ENCODE assay signal across 22 cellular contexts in the genomic region with DNA sequence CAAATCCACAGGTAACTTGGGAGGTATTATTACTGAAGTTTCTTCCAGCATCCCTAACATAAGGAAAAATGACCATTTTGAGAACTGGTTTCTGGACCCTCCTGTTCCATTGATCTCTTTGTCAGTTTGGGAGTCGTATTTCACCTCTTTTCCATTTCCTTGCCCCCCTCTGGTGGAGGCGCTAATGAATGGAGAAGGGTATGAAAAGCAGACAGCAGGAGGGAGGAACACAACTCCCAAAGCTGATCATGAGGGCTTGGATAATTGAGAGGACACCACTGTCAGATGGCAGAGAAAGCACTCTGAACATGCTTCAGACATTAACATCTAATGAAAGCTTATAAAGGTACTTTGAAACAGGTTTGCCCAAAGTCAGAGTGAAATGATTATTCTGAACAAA. TPM values are rescaled to one million over a fixed set of nuclear protein-coding genes. Genes with fewer than 3 reads are reported as not detected.
DNase-seq lines count a peak whose midpoint lies in the region; ATAC-seq and TF ChIP-seq lines count a peak whose summit lies in the region.
"Had no signal": no experiment of that assay in that cellular context is flagged by ENCODE, and none has a peak within 500 bp of the region (broad histone marks: within the 10 kb centered on the region; RNA-seq: fewer than 3 reads in every experiment).

No MANE protein-coding gene starts in this region.

- H3K27ac ChIP-seq in mammary epithelial cell (ENCODE audit: insufficient read depth, low read depth, low read length), result no peak overlapping the region
- no peak overlapping the region for H3K27ac ChIP-seq in breast epithelium
- no peak overlapping the region for H3K27ac ChIP-seq in iPS DF 6.9 (ENCODE audit: low read length)
- no peak overlapping the region for H3K27ac ChIP-seq in trophoblast cell (ENCODE audit: low read depth, low read length)
- H3K27ac ChIP-seq: BLaER1 treated with 17β-estradiol and CSF1 and Interleukin-3, amounts not matched to agents 10 nM and 100 nM; HL-60 had no signal

- in situ Hi-C loops in mammary epithelial cell (cut with MboI; ENCODE audit: low sequenced_read_pairs in 2 of 2), result no loop called here

- H3K4me2 ChIP-seq in mammary epithelial cell (ENCODE audit: insufficient read depth, low read depth, low read length) (no peak overlapping the region), trophoblast cell (ENCODE audit: low read length) (no peak overlapping the region)
- H3K4me2 ChIP-seq: BLaER1 treated with 17β-estradiol and CSF1 and Interleukin-3, amounts not matched to agents 10 nM and 100 nM; SK-N-SH had no signal

- no peak for ATAC-seq in GM18867 (IDR thresholded peaks at IDR 0.05; ENCODE audit: unreplicated experiment)
- ATAC-seq: CD8-positive, alpha-beta T cell had no signal

- H4K12ac ChIP-seq in trophoblast cell (ENCODE audit: low read depth, low read length), result no peak overlapping the region

- CTCF ChIA-PET in mammary epithelial cell (lab: Charles Lee; ENCODE audit: low non-redundant PET), result no interaction called here

- H3K4me3 ChIP-seq in mammary epithelial cell (replicated peaks in 1 of 3; ENCODE audit: insufficient read depth in 1 of 3, low read depth in 2 of 3, low read length in 3 of 3) (no peak overlapping the region), breast epithelium (no peak overlapping the region), NT2/D1 (ENCODE audit: insufficient read length, low read depth) (no peak overlapping the region), iPS DF 6.9 (ENCODE audit: low read length) (no peak overlapping the region), trophoblast cell (ENCODE audit: low read depth, low read length) (no peak overlapping the region)
- H3K4me3 ChIP-seq: BLaER1 treated with 17β-estradiol and CSF1 and Interleukin-3, amounts not matched to agents 10 nM and 100 nM; HAP-1 had no signal

- H3K9me3 Mint-ChIP-seq in endothelial cell (ENCODE audit: unreplicated experiment), result no peaks in the 10 kb centered on the region

- no peaks in the 10 kb centered on the region for H3K4me1 ChIP-seq in mammary epithelial cell (ENCODE audit: insufficient read depth, low read length)
- no peaks in the 10 kb centered on the region for H3K4me1 ChIP-seq in breast epithelium
- peaks cover 2% of the 10 kb centered on the region for H3K4me1 ChIP-seq in NT2/D1 (ENCODE audit: insufficient read depth, insufficient read length)
- peaks cover 4% of the 10 kb centered on the region for H3K4me1 ChIP-seq in iPS DF 6.9 (ENCODE audit: control insufficient read depth, insufficient read depth, low read length)
- H3K4me1 ChIP-seq in trophoblast cell (ENCODE audit: control insufficient read depth in 1 of 2, insufficient read depth in 2 of 2, low read length in 2 of 2), result no peaks in the 10 kb centered on the region
- H3K4me1 ChIP-seq: BLaER1 treated with 17β-estradiol and CSF1 and Interleukin-3, amounts not matched to agents 10 nM and 100 nM; HAP-1 had no signal

- H2BK120ac ChIP-seq in trophoblast cell (ENCODE audit: insufficient read depth, low read length, poor library complexity), result no peak overlapping the region

- TF ChIP-seq CTCF in mammary epithelial cell (conservative IDR thresholded peaks at IDR 0.05 in 1 of 2, IDR thresholded peaks at IDR 0.05 in 1 of 2; ENCODE audit: extremely low read depth in 1 of 2, insufficient read depth in 1 of 2, low read depth in 1 of 2, low read length in 2 of 2), result no peak
- no peak for TF ChIP-seq CTCF in breast epithelium (IDR thresholded peaks at IDR 0.05)
- no peak for TF ChIP-seq CTCF in endothelial cell (IDR thresholded peaks at IDR 0.05; ENCODE audit: unreplicated experiment)

- H3K4me3 Mint-ChIP-seq in endothelial cell (ENCODE audit: unreplicated experiment), result no peak overlapping the region
- H3K4me3 Mint-ChIP-seq: CD8-positive, alpha-beta T cell had no signal

- H3K27me3 ChIP-seq in mammary epithelial cell (ENCODE audit: insufficient read depth, low read length) (no peaks in the 10 kb centered on the region), breast epithelium (no peaks in the 10 kb centered on the region), NT2/D1 (ENCODE audit: insufficient read depth, insufficient read length) (no peaks in the 10 kb centered on the region), iPS DF 6.9 (ENCODE audit: control insufficient read depth, insufficient read depth, low read length) (no peaks in the 10 kb centered on the region), trophoblast cell (ENCODE audit: insufficient read depth, low read length) (no peaks in the 10 kb centered on the region)

- no peak overlapping the region for H3K9ac ChIP-seq in mammary epithelial cell (ENCODE audit: insufficient read depth, low read length)
- no peak overlapping the region for H3K9ac ChIP-seq in NT2/D1 (ENCODE audit: insufficient read length, low read depth)
- no peak overlapping the region for H3K9ac ChIP-seq in trophoblast cell (ENCODE audit: low read length)
- H3K9ac ChIP-seq: BLaER1 treated with 17β-estradiol and CSF1 and Interleukin-3, amounts not matched to agents 10 nM and 100 nM; SK-N-SH had no signal

- H3K36me3 ChIP-seq in mammary epithelial cell (ENCODE audit: insufficient read depth, low read length), result no peaks in the 10 kb centered on the region
- no peaks in the 10 kb centered on the region for H3K36me3 ChIP-seq in breast epithelium
- no peaks in the 10 kb centered on the region for H3K36me3 ChIP-seq in NT2/D1 (ENCODE audit: insufficient read depth, insufficient read length, low read length)
- no peaks in the 10 kb centered on the region for H3K36me3 ChIP-seq in iPS DF 6.9 (ENCODE audit: control insufficient read depth, insufficient read depth, low read length)
- H3K36me3 ChIP-seq in trophoblast cell (ENCODE audit: control insufficient read depth in 1 of 2, insufficient read depth in 2 of 2, low read length in 2 of 2), result no peaks in the 10 kb centered on the region
- H3K36me3 ChIP-seq: BLaER1 treated with 17β-estradiol and CSF1 and Interleukin-3, amounts not matched to agents 10 nM and 100 nM; HAP-1 had no signal

- intact Hi-C loops in mammary epithelial cell (cut with micrococcal nuclease), result no loop called here
- intact Hi-C loops in breast epithelium (cut with DNase I; ENCODE audit: low total_unique reads), result no loop called here

- H3K79me2 ChIP-seq in mammary epithelial cell (ENCODE audit: insufficient read depth, low read length), result no peaks in the 10 kb centered on the region
- no peaks in the 10 kb centered on the region for H3K79me2 ChIP-seq in trophoblast cell (ENCODE audit: control insufficient read depth, insufficient read depth, low read length, poor library complexity)

- H3K14ac ChIP-seq in trophoblast cell (ENCODE audit: low read length), result peak overlapping the region; percentile 40

- H2BK5ac ChIP-seq in trophoblast cell (ENCODE audit: low read depth, low read length, poor library complexity), result no peak overlapping the region

- H3K27me3 Mint-ChIP-seq in endothelial cell (ENCODE audit: unreplicated experiment), result no peaks in the 10 kb centered on the region

- H3K27ac Mint-ChIP-seq in endothelial cell (ENCODE audit: unreplicated experiment), result no peak overlapping the region
- H3K27ac Mint-ChIP-seq: CD8-positive, alpha-beta T cell had no signal

- H4K20me1 ChIP-seq in mammary epithelial cell (ENCODE audit: insufficient read depth, low read length), result no peaks in the 10 kb centered on the region
- H4K20me1 ChIP-seq: BLaER1 treated with 17β-estradiol and CSF1 and Interleukin-3, amounts not matched to agents 10 nM and 100 nM had no signal

- DNase-seq in mammary epithelial cell (no peak), breast epithelium (ENCODE audit: low spot score in 2 of 2) (no peak), NT2/D1 (ENCODE audit: low read depth, low spot score) (peak; percentile 50), iPS DF 6.9 (ENCODE audit: low read depth, low spot score) (peak; percentile 43), trophoblast cell (no peak), endothelial cell (ENCODE audit: low spot score) (no peak)
- DNase-seq in stimulated activated CD4-positive, alpha-beta T cell treated with anti-CD3 and anti-CD28 coated beads, Interleukin-4, amount 100 ng/mL, for 24 hours, result no peak
- DNase-seq: Calu3; CD8-positive, alpha-beta T cell; DMS53; EL; NCI-H1105 treated with DMSO at 0.1 percent for 48 hours; NCI-H187; NCI-H345; NCI-H526; NK-92 treated with Interleukin-12 subunit alpha and Interleukin-12 subunit beta, amount 100 ng/mL, for 24 hours; SHP77; SK-N-SH had no signal

- peak overlapping the region; percentile 48 for H4K91ac ChIP-seq in trophoblast cell (ENCODE audit: low read depth, low read length)

- H3K9me3 ChIP-seq in mammary epithelial cell (replicated peaks; ENCODE audit: insufficient read depth, low read length) (no peaks in the 10 kb centered on the region), breast epithelium (peaks cover 0 to 7% of the 10 kb centered on the region in 2 donors), NT2/D1 (ENCODE audit: insufficient read depth, low read length) (peaks cover 12% of the 10 kb centered on the region), iPS DF 6.9 (ENCODE audit: control insufficient read depth, insufficient read depth, low read length) (no peaks in the 10 kb centered on the region), trophoblast cell (ENCODE audit: insufficient read depth, low read depth, low read length) (peaks cover 2% of the 10 kb centered on the region)
- H3K9me3 ChIP-seq: SK-N-SH had no signal

- no peak overlapping the region for H3K23ac ChIP-seq in trophoblast cell (ENCODE audit: low read length)

- peaks cover 2% of the 10 kb centered on the region for H3K79me1 ChIP-seq in trophoblast cell (ENCODE audit: low read length)

- H2BK12ac ChIP-seq in trophoblast cell (ENCODE audit: low read length), result no peak overlapping the region

- H2AK5ac ChIP-seq in trophoblast cell (ENCODE audit: low read length), result no peak overlapping the region

- no peak overlapping the region for H3K18ac ChIP-seq in trophoblast cell (ENCODE audit: low read length)

- H4K8ac ChIP-seq in trophoblast cell (ENCODE audit: low read depth, low read length), result no peak overlapping the region

- no peak overlapping the region for H3K4ac ChIP-seq in trophoblast cell (ENCODE audit: low read depth, low read length)

- H2AFZ ChIP-seq in mammary epithelial cell (ENCODE audit: low read depth, low read length) (peak overlapping the region; percentile 12), trophoblast cell (ENCODE audit: insufficient read depth, low read length, poor library complexity) (no peak overlapping the region)

- no peaks in the 10 kb centered on the region for H3K4me1 Mint-ChIP-seq in endothelial cell (ENCODE audit: unreplicated experiment)

- no peak for TF ChIP-seq POLR2A in breast epithelium (IDR thresholded peaks at IDR 0.05)

- dilution Hi-C loops in mammary epithelial cell (cut with HindIII; ENCODE audit: low sequenced_read_pairs), result no loop called here

- H3K36me3 Mint-ChIP-seq in endothelial cell (ENCODE audit: low read depth, unreplicated experiment), result no peaks in the 10 kb centered on the region
- H3K36me3 Mint-ChIP-seq: CD8-positive, alpha-beta T cell had no signal

- 100% methylated on average over 2 of the region's 2 CpGs for WGBS in mammary epithelial cell (ENCODE audit: low coverage, missing lambda C conversion rate)
- no CpG with 5 or more reads among the region's 2 CpGs for WGBS in iPS DF 6.9 (ENCODE audit: insufficient coverage, insufficient read length)
- no CpG with 5 or more reads among the region's 2 CpGs for WGBS in trophoblast cell (ENCODE audit: extremely low coverage, insufficient coverage, insufficient read length)

- BruUV-seq in mammary epithelial cell (replicated peaks; lab: Mats Ljungman, UMichigan), result no TSS peak

RNA-seq across cellular contexts. Expression of a gene that starts 56.6 kb away (rescaled TPM):
- 10 to 100 TPM; 15.8 to 60.1 TPM for total RNA-seq in mammary epithelial cell
- polyA plus RNA-seq in mammary epithelial cell, result 8.2 TPM
- polyA minus RNA-seq in mammary epithelial cell, result 24.4 TPM
- 10 to 100 TPM; 34.1 to 45.7 (median 40.6) TPM for total RNA-seq in breast epithelium
- polyA plus RNA-seq in trophoblast cell (2013), result 65.0 and 65.7 TPM in 2 replicates
- 61.1 TPM for total RNA-seq in endothelial cell (ENCODE audit: unreplicated experiment)

Comparison
In these comparisons a context has a peak if more than half of its experiments do, and no peak if none do; other contexts are left out.
1. DNase-seq: peak in NT2/D1 (single experiment) and iPS DF 6.9 (single experiment); none in mammary epithelial cell (single experiment), breast epithelium (0 of 2), trophoblast cell (0 of 2), stimulated activated CD4-positive, alpha-beta T cell treated with anti-CD3 and anti-CD28 coated beads, Interleukin-4, amount 100 ng/mL, for 24 hours (single experiment) and endothelial cell (single experiment).